ENCODE assay signal across 1 cellular context in genomic region chr13:29936961-29937360, GRCh38.
TF ChIP-seq lines count a peak whose summit lies in the region.

No MANE protein-coding gene starts in this region.

TF ChIP-seq in H1, 55 proteins besides CTCF, POLR2A, EP300 and RAD21:
- TF ChIP-seq CHD1 (IDR thresholded peaks at IDR 0.05; ENCODE audit: low read depth, low read length) (no peak), RXRA (IDR thresholded peaks at IDR 0.05; ENCODE audit: insufficient read depth, low read depth, low read length) (no peak), CEBPB (IDR thresholded peaks at IDR 0.05; ENCODE audit: low read depth, low read length) (no peak), CBX5 (IDR thresholded peaks at IDR 0.05; ENCODE audit: low read depth, low read length) (no peak), TAF7 (optimal IDR thresholded peaks at IDR 0.05; ENCODE audit: borderline replicate concordance, low read depth, low read length) (no peak), TAF1 (IDR thresholded peaks at IDR 0.05; ENCODE audit: low read depth, low read length) (no peak), FOSL1 (IDR thresholded peaks at IDR 0.05; ENCODE audit: insufficient read depth, low read depth, low read length) (no peak), EGR1 (IDR thresholded peaks at IDR 0.05; ENCODE audit: borderline replicate concordance, low read depth, low read length) (no peak), ZNF274 (IDR thresholded peaks at IDR 0.05; ENCODE audit: borderline replicate concordance, extremely low read depth, low read length) (no peak), NANOG (IDR thresholded peaks at IDR 0.05; ENCODE audit: insufficient read depth, low read depth, low read length, poor library complexity, severe bottlenecking) (no peak), SP4 (IDR thresholded peaks at IDR 0.05; ENCODE audit: low read length) (no peak), SIN3A (conservative IDR thresholded peaks at IDR 0.05 in 1 of 2, IDR thresholded peaks at IDR 0.05 in 1 of 2; ENCODE audit: low read depth in 1 of 2, low read length in 2 of 2) (no peak), E2F6 (IDR thresholded peaks at IDR 0.05) (no peak), TBP (IDR thresholded peaks at IDR 0.05; ENCODE audit: low read depth, low read length) (no peak), NRF1 (IDR thresholded peaks at IDR 0.05; ENCODE audit: low read depth, low read length) (no peak), ATF2 (IDR thresholded peaks at IDR 0.05; ENCODE audit: low read length) (no peak), TCF12 (IDR thresholded peaks at IDR 0.05; ENCODE audit: low read depth, low read length) (no peak), SAP30 (IDR thresholded peaks at IDR 0.05; ENCODE audit: insufficient read depth, insufficient replicate concordance, low read length) (no peak), RBBP5 (IDR thresholded peaks at IDR 0.05; ENCODE audit: borderline replicate concordance, low read depth, low read length) (no peak)
